ENCODE assay signal across 2 cellular contexts in the genomic region with DNA sequence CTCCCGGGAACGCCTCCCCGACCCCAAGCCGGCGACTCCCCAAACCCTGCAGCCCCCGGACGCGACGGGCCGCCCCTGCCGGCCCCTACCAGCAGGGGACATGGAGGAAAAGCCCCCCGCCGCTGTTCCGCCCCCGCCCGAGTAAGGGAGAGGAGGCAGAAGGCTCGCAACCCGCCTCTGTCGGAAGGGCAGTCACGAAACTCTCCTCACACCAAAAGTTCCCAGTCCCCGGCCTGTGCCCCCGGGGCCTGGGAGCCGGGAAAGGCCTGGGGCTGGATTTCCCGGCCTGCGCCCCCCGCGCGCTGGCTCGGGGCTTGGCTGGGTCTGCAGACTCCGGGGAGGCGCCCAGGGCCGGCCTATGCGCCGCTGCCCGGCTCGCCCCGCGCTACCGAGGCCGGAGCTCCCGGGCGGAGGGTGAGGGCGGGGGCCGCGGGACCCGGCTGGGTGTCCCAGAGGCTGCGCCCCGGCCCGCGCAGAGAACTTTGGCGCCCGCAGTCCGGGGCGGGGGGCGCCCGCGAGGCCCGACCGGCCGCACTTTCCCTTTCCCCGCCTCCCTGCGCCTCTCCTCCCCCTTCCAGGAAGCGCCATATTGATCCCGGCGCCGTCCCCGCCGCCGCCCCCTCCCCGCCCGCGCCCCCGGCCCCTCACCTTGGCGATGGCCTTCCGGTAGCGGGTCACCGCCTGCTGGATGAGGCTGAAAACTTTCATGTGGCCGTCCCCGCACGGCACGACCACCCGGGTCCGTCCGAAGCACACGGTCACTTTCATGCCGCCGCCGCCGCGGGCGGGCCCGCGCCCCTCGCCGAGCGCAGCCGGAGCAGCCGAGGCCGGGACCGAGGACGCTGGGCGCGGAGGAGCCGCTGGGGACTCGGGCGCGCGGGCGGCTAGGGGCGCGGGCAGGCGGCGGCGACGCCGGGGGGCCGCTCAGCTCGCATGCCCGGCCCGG.
TF ChIP-seq lines count a peak whose summit lies in the region.

No MANE protein-coding gene starts in this region.

TF ChIP-seq in Ishikawa, 13 proteins besides CTCF, POLR2A, EP300 and RAD21 (continued from another document):
- TF ChIP-seq, protein P1, sequence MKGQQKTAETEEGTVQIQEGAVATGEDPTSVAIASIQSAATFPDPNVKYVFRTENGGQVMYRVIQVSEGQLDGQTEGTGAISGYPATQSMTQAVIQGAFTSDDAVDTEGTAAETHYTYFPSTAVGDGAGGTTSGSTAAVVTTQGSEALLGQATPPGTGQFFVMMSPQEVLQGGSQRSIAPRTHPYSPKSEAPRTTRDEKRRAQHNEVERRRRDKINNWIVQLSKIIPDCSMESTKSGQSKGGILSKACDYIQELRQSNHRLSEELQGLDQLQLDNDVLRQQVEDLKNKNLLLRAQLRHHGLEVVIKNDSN (IDR thresholded peaks at IDR 0.05) = no peak
- TF ChIP-seq CREB1 (IDR thresholded peaks at IDR 0.05; ENCODE audit: low read depth) = no peak
- TF ChIP-seq, protein P2, sequence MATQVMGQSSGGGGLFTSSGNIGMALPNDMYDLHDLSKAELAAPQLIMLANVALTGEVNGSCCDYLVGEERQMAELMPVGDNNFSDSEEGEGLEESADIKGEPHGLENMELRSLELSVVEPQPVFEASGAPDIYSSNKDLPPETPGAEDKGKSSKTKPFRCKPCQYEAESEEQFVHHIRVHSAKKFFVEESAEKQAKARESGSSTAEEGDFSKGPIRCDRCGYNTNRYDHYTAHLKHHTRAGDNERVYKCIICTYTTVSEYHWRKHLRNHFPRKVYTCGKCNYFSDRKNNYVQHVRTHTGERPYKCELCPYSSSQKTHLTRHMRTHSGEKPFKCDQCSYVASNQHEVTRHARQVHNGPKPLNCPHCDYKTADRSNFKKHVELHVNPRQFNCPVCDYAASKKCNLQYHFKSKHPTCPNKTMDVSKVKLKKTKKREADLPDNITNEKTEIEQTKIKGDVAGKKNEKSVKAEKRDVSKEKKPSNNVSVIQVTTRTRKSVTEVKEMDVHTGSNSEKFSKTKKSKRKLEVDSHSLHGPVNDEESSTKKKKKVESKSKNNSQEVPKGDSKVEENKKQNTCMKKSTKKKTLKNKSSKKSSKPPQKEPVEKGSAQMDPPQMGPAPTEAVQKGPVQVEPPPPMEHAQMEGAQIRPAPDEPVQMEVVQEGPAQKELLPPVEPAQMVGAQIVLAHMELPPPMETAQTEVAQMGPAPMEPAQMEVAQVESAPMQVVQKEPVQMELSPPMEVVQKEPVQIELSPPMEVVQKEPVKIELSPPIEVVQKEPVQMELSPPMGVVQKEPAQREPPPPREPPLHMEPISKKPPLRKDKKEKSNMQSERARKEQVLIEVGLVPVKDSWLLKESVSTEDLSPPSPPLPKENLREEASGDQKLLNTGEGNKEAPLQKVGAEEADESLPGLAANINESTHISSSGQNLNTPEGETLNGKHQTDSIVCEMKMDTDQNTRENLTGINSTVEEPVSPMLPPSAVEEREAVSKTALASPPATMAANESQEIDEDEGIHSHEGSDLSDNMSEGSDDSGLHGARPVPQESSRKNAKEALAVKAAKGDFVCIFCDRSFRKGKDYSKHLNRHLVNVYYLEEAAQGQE (IDR thresholded peaks at IDR 0.05; ENCODE audit: low read depth) = no peak
- TF ChIP-seq, protein P3, sequence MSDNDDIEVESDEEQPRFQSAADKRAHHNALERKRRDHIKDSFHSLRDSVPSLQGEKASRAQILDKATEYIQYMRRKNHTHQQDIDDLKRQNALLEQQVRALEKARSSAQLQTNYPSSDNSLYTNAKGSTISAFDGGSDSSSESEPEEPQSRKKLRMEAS (IDR thresholded peaks at IDR 0.05) = no peak; the same call in 1 of the 2 replicates
- TF ChIP-seq EGR1 (IDR thresholded peaks at IDR 0.05) = peak; percentile 46; the same call in 1 of the 2 replicates
- no peak for TF ChIP-seq TAF1 (IDR thresholded peaks at IDR 0.05; ENCODE audit: low read depth)

TF ChIP-seq in GM12878, 131 proteins besides CTCF, POLR2A, EP300 and RAD21 (continued from another document):
- TF ChIP-seq EGR1 (IDR thresholded peaks at IDR 0.05; ENCODE audit: borderline replicate concordance in 1 of 2, low read depth in 2 of 2, low read length in 2 of 2) (0 out of 3 replicates have a peak, but pooled peaks of 1 of the 2 experiments have one; percentile 8), ZBED1 (IDR thresholded peaks at IDR 0.05; ENCODE audit: borderline replicate concordance) (no peak), IKZF1 (conservative IDR thresholded peaks at IDR 0.05) (peak; percentile 36; the same call in 1 of the 2 replicates), GATAD2B (conservative IDR thresholded peaks at IDR 0.05; ENCODE audit: low read depth) (peak; percentile 49; the same call in 1 of the 2 replicates), ZZZ3 (IDR thresholded peaks at IDR 0.05; ENCODE audit: control insufficient read depth, insufficient read length, low read depth) (no peak), HDAC6 (IDR thresholded peaks at IDR 0.05; ENCODE audit: unreplicated experiment) (peak; percentile 50), SUZ12 (IDR thresholded peaks at IDR 0.05; ENCODE audit: unreplicated experiment) (peak; percentile 75), DPF2 (IDR thresholded peaks at IDR 0.05) (peak; percentile 55; the same call in 1 of the 2 replicates), POLR2AphosphoS5 (IDR thresholded peaks at IDR 0.05; ENCODE audit: low read length) (no peak)
- TF ChIP-seq, protein P4, sequence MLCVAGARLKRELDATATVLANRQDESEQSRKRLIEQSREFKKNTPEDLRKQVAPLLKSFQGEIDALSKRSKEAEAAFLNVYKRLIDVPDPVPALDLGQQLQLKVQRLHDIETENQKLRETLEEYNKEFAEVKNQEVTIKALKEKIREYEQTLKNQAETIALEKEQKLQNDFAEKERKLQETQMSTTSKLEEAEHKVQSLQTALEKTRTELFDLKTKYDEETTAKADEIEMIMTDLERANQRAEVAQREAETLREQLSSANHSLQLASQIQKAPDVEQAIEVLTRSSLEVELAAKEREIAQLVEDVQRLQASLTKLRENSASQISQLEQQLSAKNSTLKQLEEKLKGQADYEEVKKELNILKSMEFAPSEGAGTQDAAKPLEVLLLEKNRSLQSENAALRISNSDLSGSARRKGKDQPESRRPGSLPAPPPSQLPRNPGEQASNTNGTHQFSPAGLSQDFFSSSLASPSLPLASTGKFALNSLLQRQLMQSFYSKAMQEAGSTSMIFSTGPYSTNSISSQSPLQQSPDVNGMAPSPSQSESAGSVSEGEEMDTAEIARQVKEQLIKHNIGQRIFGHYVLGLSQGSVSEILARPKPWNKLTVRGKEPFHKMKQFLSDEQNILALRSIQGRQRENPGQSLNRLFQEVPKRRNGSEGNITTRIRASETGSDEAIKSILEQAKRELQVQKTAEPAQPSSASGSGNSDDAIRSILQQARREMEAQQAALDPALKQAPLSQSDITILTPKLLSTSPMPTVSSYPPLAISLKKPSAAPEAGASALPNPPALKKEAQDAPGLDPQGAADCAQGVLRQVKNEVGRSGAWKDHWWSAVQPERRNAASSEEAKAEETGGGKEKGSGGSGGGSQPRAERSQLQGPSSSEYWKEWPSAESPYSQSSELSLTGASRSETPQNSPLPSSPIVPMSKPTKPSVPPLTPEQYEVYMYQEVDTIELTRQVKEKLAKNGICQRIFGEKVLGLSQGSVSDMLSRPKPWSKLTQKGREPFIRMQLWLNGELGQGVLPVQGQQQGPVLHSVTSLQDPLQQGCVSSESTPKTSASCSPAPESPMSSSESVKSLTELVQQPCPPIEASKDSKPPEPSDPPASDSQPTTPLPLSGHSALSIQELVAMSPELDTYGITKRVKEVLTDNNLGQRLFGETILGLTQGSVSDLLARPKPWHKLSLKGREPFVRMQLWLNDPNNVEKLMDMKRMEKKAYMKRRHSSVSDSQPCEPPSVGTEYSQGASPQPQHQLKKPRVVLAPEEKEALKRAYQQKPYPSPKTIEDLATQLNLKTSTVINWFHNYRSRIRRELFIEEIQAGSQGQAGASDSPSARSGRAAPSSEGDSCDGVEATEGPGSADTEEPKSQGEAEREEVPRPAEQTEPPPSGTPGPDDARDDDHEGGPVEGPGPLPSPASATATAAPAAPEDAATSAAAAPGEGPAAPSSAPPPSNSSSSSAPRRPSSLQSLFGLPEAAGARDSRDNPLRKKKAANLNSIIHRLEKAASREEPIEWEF (IDR thresholded peaks at IDR 0.05; ENCODE audit: insufficient replicate concordance, low read depth, low read length) = no peak
- TF ChIP-seq, protein P5, sequence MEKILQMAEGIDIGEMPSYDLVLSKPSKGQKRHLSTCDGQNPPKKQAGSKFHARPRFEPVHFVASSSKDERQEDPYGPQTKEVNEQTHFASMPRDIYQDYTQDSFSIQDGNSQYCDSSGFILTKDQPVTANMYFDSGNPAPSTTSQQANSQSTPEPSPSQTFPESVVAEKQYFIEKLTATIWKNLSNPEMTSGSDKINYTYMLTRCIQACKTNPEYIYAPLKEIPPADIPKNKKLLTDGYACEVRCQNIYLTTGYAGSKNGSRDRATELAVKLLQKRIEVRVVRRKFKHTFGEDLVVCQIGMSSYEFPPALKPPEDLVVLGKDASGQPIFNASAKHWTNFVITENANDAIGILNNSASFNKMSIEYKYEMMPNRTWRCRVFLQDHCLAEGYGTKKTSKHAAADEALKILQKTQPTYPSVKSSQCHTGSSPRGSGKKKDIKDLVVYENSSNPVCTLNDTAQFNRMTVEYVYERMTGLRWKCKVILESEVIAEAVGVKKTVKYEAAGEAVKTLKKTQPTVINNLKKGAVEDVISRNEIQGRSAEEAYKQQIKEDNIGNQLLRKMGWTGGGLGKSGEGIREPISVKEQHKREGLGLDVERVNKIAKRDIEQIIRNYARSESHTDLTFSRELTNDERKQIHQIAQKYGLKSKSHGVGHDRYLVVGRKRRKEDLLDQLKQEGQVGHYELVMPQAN (conservative IDR thresholded peaks at IDR 0.05) = peak; percentile 42; the same call in 1 of the 2 replicates
